In genomic region chr16:68528686-68529379, GRCh38 we compare ENCODE assay signal across 7 cellular contexts. TPM values are rescaled to one million over a fixed set of nuclear protein-coding genes. Genes with fewer than 3 reads are reported as not detected.
A peak's percentile ranks its signal among the peaks of the same experiment; 100 is the strongest.
DNase-seq lines count a peak whose midpoint lies in the region; ATAC-seq, FAIRE-seq and TF ChIP-seq lines count a peak whose summit lies in the region.

No MANE protein-coding gene starts in this region.

- peak; percentile 89 for FAIRE-seq in GM18507 (lab: Jason Lieb, UNC)

- DNase-seq in GM18507 (ENCODE audit: extremely low spot score, insufficient read length, low read depth) (peak; percentile 79), NCI-H345 (lab: John Stamatoyannopoulos, UW) (peak; percentile 74), cardiac fibroblast (ENCODE audit: low read depth in 2 of 2) (peak; percentile 81 to 83), kidney epithelial cell (ENCODE audit: low read depth) (no peak)
- DNase-seq in activated CD4-positive, CD25-positive, alpha-beta regulatory T cell (lab: John Stamatoyannopoulos, UW): peak; percentile 79 to 89 (median 84)
- peak; percentile 87 for DNase-seq in stimulated activated CD4-positive, alpha-beta T cell treated with anti-CD3 and anti-CD28 coated beads, Interleukin-1b, Interleukin-23, amount 100 ng/mL, for 48 hours

- peak; percentile 95 for TF ChIP-seq CTCF in cardiac fibroblast (IDR thresholded peaks at IDR 0.05; ENCODE audit: low read depth, low read length)
- peak; percentile 96 for TF ChIP-seq CTCF in kidney epithelial cell (IDR thresholded peaks at IDR 0.05; ENCODE audit: insufficient read depth, low read length, poor library complexity, severe bottlenecking)

- ATAC-seq in HG03196 (IDR thresholded peaks at IDR 0.05; ENCODE audit: unreplicated experiment): peak; percentile 88

- H3K4me3 ChIP-seq in cardiac fibroblast (replicated peaks in 1 of 2; ENCODE audit: low read depth in 2 of 2, low read length in 2 of 2) (peak overlapping the region in 1 of 2 donors; percentile 16), kidney epithelial cell (ENCODE audit: low read depth, low read length) (no peak overlapping the region)

- H3K27me3 ChIP-seq in kidney epithelial cell (ENCODE audit: control insufficient read depth, insufficient read depth, low read length): no peaks in the 10 kb centered on the region

- no peaks in the 10 kb centered on the region for H3K36me3 ChIP-seq in kidney epithelial cell (ENCODE audit: control insufficient read depth, insufficient read depth, low read length)

RNA-seq across cellular contexts. Expression of gene ZFP90, which starts 10.3 kb away (rescaled TPM):
- total RNA-seq in kidney epithelial cell: 49.2 and 57.7 TPM in 2 replicates
